Comparison of ENCODE assay signal across 9 cellular contexts in genomic region chr15:99305761-99306505, GRCh38. TPM values are rescaled to one million over a fixed set of nuclear protein-coding genes. Genes with fewer than 3 reads are reported as not detected.
A peak's percentile ranks its signal among the peaks of the same experiment; 100 is the strongest.
DNase-seq lines count a peak whose midpoint lies in the region; ATAC-seq, FAIRE-seq and TF ChIP-seq lines count a peak whose summit lies in the region.
"Had no signal": no experiment of that assay in that cellular context is flagged by ENCODE, and none has a peak within 500 bp of the region (broad histone marks: within the 10 kb centered on the region; RNA-seq: fewer than 3 reads in every experiment).

No MANE protein-coding gene starts in this region.

- peaks cover 37% of the 10 kb centered on the region for H3K4me1 Mint-ChIP-seq in nephron
- H3K4me1 Mint-ChIP-seq in natural killer cell = peaks cover 0 to 3% of the 10 kb centered on the region in 2 donors
- H3K4me1 Mint-ChIP-seq: activated B cell treated with CpG ODN at 0.5 μM for 24 hours had no signal

- intact Hi-C loops in natural killer cell (cut with micrococcal nuclease) = no loop called here

- peak overlapping the region; percentile 2 for H3K4me3 ChIP-seq in choroid plexus epithelial cell (ENCODE audit: low read depth, low read length)

- DNase-seq in D721Med (ENCODE audit: insufficient read length, low spot score) = no peak
- peak; percentile 1 for DNase-seq in NCI-H2107 (lab: John Stamatoyannopoulos, UW)
- DNase-seq in choroid plexus epithelial cell (ENCODE audit: low read depth) = peak; percentile 88
- no peak for DNase-seq in natural killer cell
- DNase-seq in T-helper 1 cell = no peak
- DNase-seq: activated B cell treated with CpG ODN at 0.5 μM for 24 hours had no signal

- H3K9me3 Mint-ChIP-seq in nephron (peaks cover 3% of the 10 kb centered on the region), natural killer cell (no peaks in the 10 kb centered on the region)
- H3K9me3 Mint-ChIP-seq: activated B cell treated with CpG ODN at 0.5 μM for 24 hours had no signal

- H3K36me3 Mint-ChIP-seq in nephron (ENCODE audit: low read depth) (peaks cover 17% of the 10 kb centered on the region), natural killer cell (no peaks in the 10 kb centered on the region)

- H3K4me3 Mint-ChIP-seq in nephron = peak overlapping the region in 1 of 3 experiments; percentile 43
- H3K4me3 Mint-ChIP-seq in natural killer cell = no peak overlapping the region
- H3K4me3 Mint-ChIP-seq: activated B cell treated with CpG ODN at 0.5 μM for 24 hours had no signal

- peak; percentile 77 for FAIRE-seq in D721Med (lab: Jason Lieb, UNC)

- ATAC-seq in natural killer cell = no peak
- no peak for ATAC-seq in HG02642 (IDR thresholded peaks at IDR 0.05; ENCODE audit: poor library complexity, unreplicated experiment)
- no peak for ATAC-seq in HG03432 (IDR thresholded peaks at IDR 0.05; ENCODE audit: unreplicated experiment)

- H3K27ac Mint-ChIP-seq in nephron (peak overlapping the region in 2 of 3 experiments; percentile 30 to 61), natural killer cell (no peak overlapping the region)
- H3K27ac Mint-ChIP-seq: activated B cell treated with CpG ODN at 0.5 μM for 24 hours had no signal

- H3K27me3 Mint-ChIP-seq in nephron (ENCODE audit: low read depth) = no peaks in the 10 kb centered on the region
- H3K27me3 Mint-ChIP-seq in natural killer cell (ENCODE audit: low read depth in 2 of 2) = no peaks in the 10 kb centered on the region
- H3K27me3 Mint-ChIP-seq: activated B cell treated with CpG ODN at 0.5 μM for 24 hours had no signal

- no peak for TF ChIP-seq CTCF in D721Med (IDR thresholded peaks at IDR 0.05; ENCODE audit: insufficient read depth, missing control alignments)
- no peak for TF ChIP-seq CTCF in choroid plexus epithelial cell (conservative IDR thresholded peaks at IDR 0.05; ENCODE audit: low read depth, low read length)
- no peak for TF ChIP-seq CTCF in nephron (IDR thresholded peaks at IDR 0.05; ENCODE audit: unreplicated experiment in 3 of 3)
- TF ChIP-seq CTCF in natural killer cell (IDR thresholded peaks at IDR 0.05) = no peak

RNA-seq across cellular contexts. Expression of gene LRRC28, which starts 54.7 kb away (rescaled TPM):
- total RNA-seq in natural killer cell = 10 to 100 TPM; 18.2 to 20.9 (median 18.7) TPM

RNA-seq across cellular contexts. Expression of gene TTC23, which starts 56.6 kb away (rescaled TPM):
- 1 to 10 TPM in 2 of 3 donors, under 1 TPM in 1; 0.75 to 1.1 (median 1.0) TPM for total RNA-seq in natural killer cell

Comparison
In these comparisons a context has a peak if more than half of its experiments do, and no peak if none do; other contexts are left out.
1. DNase-seq: peak in NCI-H2107 (single experiment) and choroid plexus epithelial cell (single experiment); none in D721Med (single experiment), natural killer cell (single experiment) and T-helper 1 cell (0 of 5).
2. H3K27ac Mint-ChIP-seq: peak in nephron (2 of 3); none in natural killer cell (0 of 2).